Comparison of ENCODE assay signal across 21 cellular contexts in genomic region chr13:34826432-34826831, GRCh38.
DNase-seq lines count a peak whose midpoint lies in the region; ATAC-seq, FAIRE-seq and TF ChIP-seq lines count a peak whose summit lies in the region.
"Had no signal": no experiment of that assay in that cellular context is flagged by ENCODE, and none has a peak within 500 bp of the region (broad histone marks: within the 10 kb centered on the region; RNA-seq: fewer than 3 reads in every experiment).

No MANE protein-coding gene starts in this region.

- H3K4me2 ChIP-seq in HepG2 (ENCODE audit: low read depth, low read length) (no peak overlapping the region), hepatocyte (no peak overlapping the region)
- H3K4me2 ChIP-seq: BLaER1, GM23338 had no signal

- CTCF ChIA-PET in HepG2 (lab: Yijun Ruan, JAX; ENCODE audit: low intra/inter-chr PET ratio, low total read pairs): no interaction called here

- H2AFZ ChIP-seq in HepG2 (ENCODE audit: low read length) (no peak overlapping the region), hepatocyte (no peak overlapping the region)

- H3K36me3 ChIP-seq in HepG2 (replicated peaks in 1 of 2; ENCODE audit: control insufficient read depth in 1 of 2, insufficient read depth in 2 of 2, low read length in 2 of 2) (no peaks in the 10 kb centered on the region), right lobe of liver (no peaks in the 10 kb centered on the region), hepatocyte (replicated peaks; ENCODE audit: insufficient read depth, low read depth) (no peaks in the 10 kb centered on the region)
- H3K36me3 ChIP-seq: BLaER1 had no signal

- no peaks in the 10 kb centered on the region for H3K9me3 ChIP-seq in HepG2 (ENCODE audit: low read length)
- H3K9me3 ChIP-seq in right lobe of liver: no peaks in the 10 kb centered on the region
- H3K9me3 ChIP-seq in hepatocyte (ENCODE audit: low read depth): no peaks in the 10 kb centered on the region
- H3K9me3 ChIP-seq: BLaER1 had no signal

- TF ChIP-seq POLR2A in HepG2 (IDR thresholded peaks at IDR 0.05; ENCODE audit: insufficient read depth in 1 of 2, low read depth in 2 of 2, low read length in 2 of 2) (no peak), right lobe of liver (IDR thresholded peaks at IDR 0.05) (no peak)

- H3K9me2 ChIP-seq in hepatocyte (replicated peaks; ENCODE audit: insufficient read depth): no peaks in the 10 kb centered on the region

- H3K4me1 ChIP-seq in HepG2 (ENCODE audit: insufficient read depth, low read length): peaks cover 8% of the 10 kb centered on the region; the same call in 1 of the 2 replicates
- H3K4me1 ChIP-seq in right lobe of liver: no peaks in the 10 kb centered on the region
- peaks cover 5% of the 10 kb centered on the region for H3K4me1 ChIP-seq in hepatocyte (ENCODE audit: insufficient read depth)
- H3K4me1 ChIP-seq: BLaER1 had no signal

- H4K20me1 ChIP-seq in HepG2 (ENCODE audit: insufficient read depth, low read length) (no peaks in the 10 kb centered on the region), hepatocyte (ENCODE audit: insufficient read depth, poor library complexity, severe bottlenecking) (no peaks in the 10 kb centered on the region)
- H4K20me1 ChIP-seq: BLaER1 had no signal

- no peak for FAIRE-seq in HepG2 (lab: Jason Lieb, UNC)
- FAIRE-seq in D721Med (lab: Jason Lieb, UNC): peak; percentile 78
- FAIRE-seq: A204.1, GM12892, GM18507, H54, K562 had no signal

- H3K9ac ChIP-seq in HepG2 (ENCODE audit: insufficient read depth, low read depth, low read length): no peak overlapping the region
- H3K9ac ChIP-seq: BLaER1 had no signal

- H3K4me3 ChIP-seq in HepG2 (replicated peaks in 1 of 3; ENCODE audit: insufficient read depth in 1 of 3, low read depth in 2 of 3, low read length in 3 of 3) (no peak overlapping the region), right lobe of liver (no peak overlapping the region), hepatocyte (no peak overlapping the region)
- H3K4me3 ChIP-seq: BLaER1, GM23338, K562 had no signal

- ATAC-seq in HepG2 (no peak), right lobe of liver (no peak)
- ATAC-seq: GM23338, K562 had no signal

- BruUV-seq in HepG2 (replicated peaks; lab: Mats Ljungman, UMichigan): no TSS peak

- DNase-seq in HepG2 (ENCODE audit: low spot score): peak; percentile 3
- no peak for DNase-seq in right lobe of liver
- no peak for DNase-seq in D721Med (ENCODE audit: insufficient read length, low spot score)
- DNase-seq in hepatocyte (ENCODE audit: low spot score): no peak
- no peak for DNase-seq in stimulated activated CD4-positive, alpha-beta T cell treated with anti-CD3 and anti-CD28 coated beads, Interleukin-2, amount 100 ng/mL, for 48 hours
- no peak for DNase-seq in ACHN
- no peak for DNase-seq in activated CD4-positive, alpha-beta T cell treated with anti-CD3 and anti-CD28 coated beads, Interleukin-2, amount 50 U/mL, for 4 hours
- DNase-seq: CD4-positive, alpha-beta memory T cell; DMS153; DMS79; GDM1; HCEC 1CT; IMR-90 had no signal

- no peak for TF ChIP-seq RAD21 in HepG2 (CRISPR knock-in tag; IDR thresholded peaks at IDR 0.05)

- 3% methylated on average over 2 of the region's 2 CpGs for WGBS in HepG2 (ENCODE audit: low lambda C conversion rate)
- WGBS in right lobe of liver (ENCODE audit: insufficient coverage, low coverage, low lambda C conversion rate, missing lambda C conversion rate): 52% methylated on average over 2 of the region's 2 CpGs
- WGBS in hepatocyte (ENCODE audit: low lambda C conversion rate, missing lambda C conversion rate): 25% methylated on average over 2 of the region's 2 CpGs

- no peaks in the 10 kb centered on the region for H3K79me2 ChIP-seq in HepG2 (ENCODE audit: insufficient read depth, low read length)
- H3K79me2 ChIP-seq in hepatocyte: no peaks in the 10 kb centered on the region

- H3K27me3 ChIP-seq in HepG2 (ENCODE audit: control insufficient read depth in 1 of 2, insufficient read depth in 2 of 2, low read length in 2 of 2): no peaks in the 10 kb centered on the region
- H3K27me3 ChIP-seq in right lobe of liver: no peaks in the 10 kb centered on the region
- no peaks in the 10 kb centered on the region for H3K27me3 ChIP-seq in hepatocyte
- H3K27me3 ChIP-seq: BLaER1 had no signal

- H3K27ac ChIP-seq in HepG2 (ENCODE audit: extremely low read length, insufficient read depth, low read length) (no peak overlapping the region), right lobe of liver (no peak overlapping the region), hepatocyte (peak overlapping the region; percentile 1)
- H3K27ac ChIP-seq: BLaER1, HL-60 had no signal

- no peak for TF ChIP-seq CTCF in HepG2 (CRISPR knock-in tag; IDR thresholded peaks at IDR 0.05)
- no peak for TF ChIP-seq CTCF in right lobe of liver (IDR thresholded peaks at IDR 0.05)
- no peak for TF ChIP-seq CTCF in D721Med (IDR thresholded peaks at IDR 0.05; ENCODE audit: insufficient read depth, missing control alignments)
- TF ChIP-seq CTCF in hepatocyte (IDR thresholded peaks at IDR 0.05; ENCODE audit: poor library complexity): no peak

- intact Hi-C loops in HepG2 (cut with micrococcal nuclease; ENCODE audit: unreplicated experiment): no loop called here
- intact Hi-C loops in right lobe of liver (cut with DNase I): no loop called here

- no peak for TF ChIP-seq EP300 in HepG2 (IDR thresholded peaks at IDR 0.05; ENCODE audit: low read depth in 2 of 2, low read length in 2 of 2)
- no peak for TF ChIP-seq EP300 in HepG2 (CRISPR knock-in tag; IDR thresholded peaks at IDR 0.05; ENCODE audit: borderline replicate concordance)

- POLR2A ChIA-PET in HepG2 (lab: Yijun Ruan, JAX): no interaction called here

- in situ Hi-C loops in HepG2 (cut with HindIII; ENCODE audit: extremely low pct_ligation_motif_present, low pct_unique_long_range_greater_than_20kb): no loop called here
- in situ Hi-C loops in ACHN (cut with HindIII; ENCODE audit: low pct_ligation_motif_present, low pct_unique_long_range_greater_than_20kb, low sequenced_read_pairs): no loop called here

TF ChIP-seq in HepG2, 621 proteins besides CTCF, POLR2A, EP300 and RAD21:
- TF ChIP-seq HIC2 (CRISPR knock-in tag; IDR thresholded peaks at IDR 0.05; ENCODE audit: low read depth): no peak
- TF ChIP-seq CEBPB (IDR thresholded peaks at IDR 0.05; ENCODE audit: borderline replicate concordance, low read depth, low read length): peak; percentile 26; the same call in 1 of the 2 replicates
